Comparison of ENCODE assay signal across 8 cellular contexts in genomic region chr17:49708515-49709161, GRCh38. TPM values are rescaled to one million over a fixed set of nuclear protein-coding genes. Genes with fewer than 3 reads are reported as not detected.
DNase-seq lines count a peak whose midpoint lies in the region; ATAC-seq and TF ChIP-seq lines count a peak whose summit lies in the region.

No MANE protein-coding gene starts in this region.

- in situ Hi-C loops in Caki2 (cut with HindIII; ENCODE audit: low pct_unique_long_range_greater_than_20kb, low sequenced_read_pairs), result no loop called here
- in situ Hi-C loops in astrocyte of the spinal cord (cut with HindIII; ENCODE audit: low sequenced_read_pairs), result no loop called here

- H3K9me3 ChIP-seq in vagina, result no peaks in the 10 kb centered on the region

- H3K4me3 ChIP-seq in astrocyte of the spinal cord (ENCODE audit: low read depth, low read length), result peak overlapping the region; percentile 99
- peak overlapping the region; percentile 77 to 78 for H3K4me3 ChIP-seq in vagina

- peaks cover 36% of the 10 kb centered on the region for H3K4me1 ChIP-seq in vagina

- TF ChIP-seq CTCF in LNCAP (IDR thresholded peaks at IDR 0.05) (peak; percentile 19; the same call in 1 of the 2 replicates), astrocyte of the spinal cord (IDR thresholded peaks at IDR 0.05; ENCODE audit: low read depth, low read length) (no peak), vagina (IDR thresholded peaks at IDR 0.05) (no peak)

- ATAC-seq in memory B cell (ENCODE audit: low read depth) (no peak), GM18867 (IDR thresholded peaks at IDR 0.05; ENCODE audit: unreplicated experiment) (no peak)

- no peaks in the 10 kb centered on the region for H3K9me3 Mint-ChIP-seq in memory B cell

- peak overlapping the region; percentile 90 for H3K4me3 Mint-ChIP-seq in memory B cell

- H3K4me1 Mint-ChIP-seq in memory B cell, result peaks cover 24% of the 10 kb centered on the region

- H3K27me3 ChIP-seq in vagina, result no peaks in the 10 kb centered on the region

- peak overlapping the region; percentile 93 for H3K27ac ChIP-seq in vagina

- no peaks in the 10 kb centered on the region for H3K27me3 Mint-ChIP-seq in memory B cell

- H3K36me3 ChIP-seq in vagina, result peaks cover 0 to 29% of the 10 kb centered on the region in 2 donors

- intact Hi-C loops in vagina (cut with DNase I), result loop anchor here (5.0 to 10.0 kb wide), 2 partner anchors 69 to 146 kb away; no protein-coding TSS in a partner anchor

- no peak for TF ChIP-seq POLR2A in vagina (IDR thresholded peaks at IDR 0.05)

- peaks cover 14% of the 10 kb centered on the region for H3K36me3 Mint-ChIP-seq in memory B cell

- peak overlapping the region; percentile 96 for H3K27ac Mint-ChIP-seq in memory B cell

- peak; percentile 14 for DNase-seq in Caki2 (ENCODE audit: low read depth)
- DNase-seq in astrocyte of the spinal cord (ENCODE audit: low read depth, low spot score), result no peak
- DNase-seq in memory B cell (ENCODE audit: low spot score in 2 of 2), result no peak
- no peak for DNase-seq in vagina (ENCODE audit: extremely low spot score in 2 of 2)
- DNase-seq in AG08395 (ENCODE audit: low spot score), result no peak
- DNase-seq in activated CD4-positive, CD25-positive, alpha-beta regulatory T cell treated with anti-CD3 and anti-CD28 coated beads, Interleukin-2, amount 50 U/mL, for 72 hours, result no peak

RNA-seq across cellular contexts. Expression of gene SLC35B1, which starts 0.9 kb away (rescaled TPM):
- 78.0 and 106 TPM in 2 replicates for total RNA-seq in Caki2 (2014; rRNA removed; shearing (Covaris generic); ENCODE audit: low replicate concordance)
- total RNA-seq in vagina, result 42.0 TPM

RNA-seq across cellular contexts. Expression of gene SPOP, which starts 30.7 kb away (rescaled TPM):
- 36.7 and 68.6 TPM in 2 replicates for total RNA-seq in Caki2 (2014; rRNA removed; shearing (Covaris generic); ENCODE audit: low replicate concordance)
- 87.2 TPM for total RNA-seq in vagina

RNA-seq across cellular contexts. Expression of gene FAM117A, which starts 55.3 kb away (rescaled TPM):
- total RNA-seq in Caki2 (2014; rRNA removed; shearing (Covaris generic); ENCODE audit: low replicate concordance), result 0.06 and 0.44 TPM in 2 replicates
- 15.7 TPM for total RNA-seq in vagina

Comparison
In these comparisons a context has a peak if more than half of its experiments do, and no peak if none do; other contexts are left out.
1. RNA of gene FAM117A, which starts 55.3 kb away (total RNA-seq): 15.7 TPM in vagina (single experiment); 0.06 to 0.44 TPM in Caki2; every median in the first group is over 10 times any median in the second.